In the genomic region with DNA sequence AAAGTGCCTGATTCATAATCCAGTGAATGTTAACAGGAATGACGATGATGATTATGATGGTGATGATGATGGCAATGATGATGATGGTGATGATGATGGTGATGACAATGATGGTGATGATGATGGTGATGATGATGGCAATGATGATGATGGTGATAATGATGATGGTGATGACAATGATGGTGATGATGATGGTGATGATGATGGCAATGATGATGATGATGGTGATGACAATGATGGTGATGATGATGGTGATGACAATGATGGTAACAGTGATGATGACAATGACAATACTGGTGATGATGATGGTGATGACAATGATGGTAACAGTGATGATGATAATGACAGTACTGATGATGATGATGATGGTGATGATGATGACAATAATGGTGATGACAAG, we compare ENCODE assay signal across 10 cellular contexts. TPM values are rescaled to one million over a fixed set of nuclear protein-coding genes. Genes with fewer than 3 reads are reported as not detected.
"Had no signal": no experiment of that assay in that cellular context is flagged by ENCODE, and none has a peak within 500 bp of the region (broad histone marks: within the 10 kb centered on the region; RNA-seq: fewer than 3 reads in every experiment).

No MANE protein-coding gene starts in this region.

RNA-seq across cellular contexts. Expression of gene KCNIP1, which starts 46.6 kb away (rescaled TPM):
- total RNA-seq: activated CD4-positive, alpha-beta memory T cell treated with anti-CD3 and anti-CD28 coated beads, Interleukin-2, amount 10 ng/mL, durations not matched to agents 7 days and 5 days; activated CD4-positive, alpha-beta T cell treated with anti-CD3 and anti-CD28 coated beads for 36 hours; activated CD4-positive, alpha-beta T cell treated with anti-CD3 and anti-CD28 coated beads, Interleukin-2, amount 10 ng/mL, durations not matched to agents 7 days and 5 days; activated CD8-positive, alpha-beta memory T cell treated with anti-CD3 and anti-CD28 coated beads, Interleukin-2, amount 10 ng/mL, durations not matched to agents 7 days and 5 days; activated CD8-positive, alpha-beta T cell treated with anti-CD3 and anti-CD28 coated beads, Interleukin-2, amount 10 ng/mL, durations not matched to agents 7 days and 5 days; activated naive CD8-positive, alpha-beta T cell treated with anti-CD3 and anti-CD28 coated beads, Interleukin-2, amount 10 ng/mL, durations not matched to agents 7 days and 5 days; activated T-helper 2 cell treated with anti-CD3 and anti-CD28 coated beads, Interferon-gamma antibody, Interleukin-2, Interleukin-4, amounts not matched to agents 10 μg/mL and 5 μg/mL and 100 μg/mL, durations not matched to agents 14 hours and 24 hours and 36 hours; ascending aorta; T-helper 17 cell; T-helper 2 cell treated with Interferon-gamma antibody and Interleukin-4, amounts not matched to agents 100 ng/mL and 5 ng/mL, for 36 hours had no signal
